2 cellular contexts compared by ENCODE assay signal in genomic region chr3:4856564-4856963, GRCh38.
TF ChIP-seq lines count a peak whose summit lies in the region.

No MANE protein-coding gene starts in this region.

TF ChIP-seq in liver, 16 proteins besides CTCF, POLR2A, EP300 and RAD21 (continued from another document):
- TF ChIP-seq ATF3 (IDR thresholded peaks at IDR 0.05), result no peak
- no peak for TF ChIP-seq REST (IDR thresholded peaks at IDR 0.05)
- no peak for TF ChIP-seq YY1 (IDR thresholded peaks at IDR 0.05)
- TF ChIP-seq SP1 (IDR thresholded peaks at IDR 0.05), result no peak
- no peak for TF ChIP-seq HNF4G (IDR thresholded peaks at IDR 0.05)
- no peak for TF ChIP-seq RXRA (IDR thresholded peaks at IDR 0.05)
- TF ChIP-seq ZBTB33 (IDR thresholded peaks at IDR 0.05), result no peak
- no peak for TF ChIP-seq HNF4A (conservative IDR thresholded peaks at IDR 0.05)
- no peak for TF ChIP-seq GABPA (IDR thresholded peaks at IDR 0.05 in 1 of 2, conservative IDR thresholded peaks at IDR 0.05 in 1 of 2)
- TF ChIP-seq FOXA1 (IDR thresholded peaks at IDR 0.05), result no peak
- TF ChIP-seq NR2F2 (IDR thresholded peaks at IDR 0.05), result no peak
- TF ChIP-seq FOXA2 (IDR thresholded peaks at IDR 0.05), result no peak

TF ChIP-seq in HepG2, 621 proteins besides CTCF, POLR2A, EP300 and RAD21 (continued from another document):
- TF ChIP-seq ZGPAT (CRISPR knock-in tag; IDR thresholded peaks at IDR 0.05) (no peak), ZNF34 (CRISPR knock-in tag; IDR thresholded peaks at IDR 0.05; ENCODE audit: borderline replicate concordance) (no peak), HIVEP1 (CRISPR knock-in tag; IDR thresholded peaks at IDR 0.05) (no peak), ZNF432 (CRISPR knock-in tag; IDR thresholded peaks at IDR 0.05; ENCODE audit: borderline replicate concordance) (no peak)
